In the genomic region with DNA sequence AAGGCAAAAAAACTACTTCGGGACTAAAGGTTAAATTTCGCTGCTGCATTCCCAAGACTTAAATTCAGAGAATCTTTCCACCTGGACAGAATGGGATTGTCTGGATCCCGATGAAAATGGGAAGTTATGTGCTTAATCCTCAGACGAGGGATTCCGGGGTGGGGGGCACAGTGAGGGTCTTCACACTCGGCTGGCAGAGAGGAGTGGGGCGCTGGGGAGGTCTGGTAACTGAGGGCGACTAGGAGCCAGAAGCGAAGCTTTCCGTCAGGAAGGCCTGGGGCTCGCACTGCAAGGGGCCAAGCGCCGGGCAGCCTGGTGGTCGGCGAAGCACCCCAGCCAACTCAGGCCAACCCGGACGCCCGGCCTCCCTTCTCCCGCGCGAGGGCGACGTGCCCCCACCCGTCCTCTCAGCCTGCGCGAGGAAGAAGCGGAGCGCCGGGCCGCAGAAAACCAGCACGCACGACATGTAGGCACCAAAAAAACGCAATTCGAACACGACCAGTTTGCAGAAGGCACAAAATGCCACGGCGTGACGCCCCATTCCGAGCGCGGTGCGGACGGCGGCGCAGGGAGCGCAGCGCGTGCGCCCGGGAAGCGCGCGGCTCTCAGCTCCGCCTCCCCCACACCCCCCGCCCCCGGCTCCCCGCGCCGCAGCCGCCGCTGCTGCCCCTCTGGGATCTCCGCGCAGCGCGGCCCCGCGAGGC, we compare ENCODE assay signal across 8 cellular contexts.
A peak's percentile ranks its signal among the peaks of the same experiment; 100 is the strongest.
DNase-seq lines count a peak whose midpoint lies in the region; ATAC-seq, FAIRE-seq and TF ChIP-seq lines count a peak whose summit lies in the region.

No MANE protein-coding gene starts in this region.

- DNase-seq in Ammon's horn (ENCODE audit: low spot score) (peak; percentile 80), NCI-H1417 treated with DMSO at 0.1 percent for 48 hours (lab: John Stamatoyannopoulos, UW) (peak; percentile 27), GM12878 (ENCODE audit: low read depth, low spot score) (no peak), NCI-H2171 (lab: John Stamatoyannopoulos, UW) (no peak)

- peak; percentile 62 for TF ChIP-seq RAD21 in GM12878 (IDR thresholded peaks at IDR 0.05; ENCODE audit: insufficient read depth, low read depth, low read length)

- no peak for TF ChIP-seq EP300 in GM12878 (IDR thresholded peaks at IDR 0.05; ENCODE audit: borderline replicate concordance in 1 of 2, control insufficient read depth in 1 of 2, low read depth in 2 of 2, low read length in 2 of 2)

- ATAC-seq in GM18498 (IDR thresholded peaks at IDR 0.05; ENCODE audit: unreplicated experiment) = peak; percentile 76
- peak; percentile 41 for ATAC-seq in HG02798 (IDR thresholded peaks at IDR 0.05; ENCODE audit: poor library complexity, unreplicated experiment)
- peak; percentile 84 for ATAC-seq in GM12878

- peak; percentile 9 to 34 (median 30); a peak in 3 of 6 replicates for TF ChIP-seq CTCF in GM12878 (IDR thresholded peaks at IDR 0.05 in 2 of 3, conservative IDR thresholded peaks at IDR 0.05 in 1 of 3; ENCODE audit: control insufficient read depth in 2 of 3, extremely low read depth in 1 of 3, insufficient read depth in 1 of 3, low read depth in 3 of 3, low read length in 3 of 3)

- POLR2A ChIA-PET in GM12878 (lab: Charles Lee) = interaction anchor here (0.9 to 1.5 kb wide), 7 partner anchors 8 to 101 kb away, joined by 3 to 6 read pairs (median 3); no protein-coding TSS in a partner anchor

- SMC1A ChIA-PET in GM12878 (lab: Charles Lee; ENCODE audit: uncharacterized antibody, unreplicated experiment) = interaction anchor here (0.8 to 3.5 kb wide), 17 partner anchors 10 to 170 kb away, joined by 3 to 17 read pairs (median 4); no protein-coding TSS in a partner anchor

- H3K9me3 ChIP-seq in GM12878 (replicated peaks; ENCODE audit: control insufficient read depth, insufficient read depth, low read length) (peaks cover 4% of the 10 kb centered on the region), iPS-18c (ENCODE audit: control insufficient read depth, insufficient read depth, low read length) (no peaks in the 10 kb centered on the region)

- no TSS peak for BruUV-seq in GM12878 (replicated peaks; lab: Mats Ljungman, UMichigan)

- peaks cover 8% of the 10 kb centered on the region for H3K4me1 ChIP-seq in GM12878 (ENCODE audit: control insufficient read depth, insufficient read depth, low read length)

- H3K4me2 ChIP-seq in GM12878 (ENCODE audit: control insufficient read depth, insufficient read depth) = peak overlapping the region; percentile 77

- H4K20me1 ChIP-seq in GM12878 (ENCODE audit: control insufficient read depth, insufficient read depth) = no peaks in the 10 kb centered on the region

- peak overlapping the region; percentile 76 for H3K4me3 ChIP-seq in GM12878
- peak overlapping the region; percentile 75 for H3K4me3 ChIP-seq in iPS-18c (ENCODE audit: insufficient read depth, low read depth, low read length)
- peak overlapping the region; percentile 64 to 94 (median 83) for H3K4me3 ChIP-seq in skin epidermis

- no peak; the same call in 1 of the 2 replicates for TF ChIP-seq POLR2A in GM12878 (IDR thresholded peaks at IDR 0.05; ENCODE audit: low read depth, low read length)

- CTCF ChIA-PET in GM12878 (lab: Yijun Ruan, JAX) = interaction anchor here (0.9 to 1.9 kb wide), 2 partner anchors 9 to 11 kb away, joined by 3 to 5 read pairs; no protein-coding TSS in a partner anchor

- RAD21 ChIA-PET in GM12878 (lab: Charles Lee; ENCODE audit: unreplicated experiment) = interaction anchor here (0.6 to 2.2 kb wide), 14 partner anchors 25 to 1072 kb away, joined by 3 to 20 read pairs (median 4); no protein-coding TSS in a partner anchor

- peaks cover 23% of the 10 kb centered on the region for H3K79me2 ChIP-seq in GM12878 (ENCODE audit: control insufficient read depth, insufficient read depth, low read length)

- peak overlapping the region; percentile 90 for H2AFZ ChIP-seq in GM12878 (ENCODE audit: control insufficient read depth, low read depth, low read length)

- no peaks in the 10 kb centered on the region for H3K27me3 ChIP-seq in GM12878 (replicated peaks in 1 of 2; ENCODE audit: control insufficient read depth in 2 of 2, insufficient read depth in 2 of 2, low read length in 1 of 2)

- in situ Hi-C loops in GM12878 (cut with MboI) = no loop called here

- no peaks in the 10 kb centered on the region for H3K36me3 ChIP-seq in GM12878 (ENCODE audit: control insufficient read depth in 2 of 2, insufficient read depth in 2 of 2, low read length in 1 of 2)

- FAIRE-seq in GM12878 (lab: Jason Lieb, UNC) = no peak

- H3K9ac ChIP-seq in GM12878 (ENCODE audit: control insufficient read depth, insufficient read depth, low read length) = peak overlapping the region; percentile 90

- 1% methylated on average over 41 of the region's 67 CpGs for WGBS in GM12878 (ENCODE audit: insufficient coverage, insufficient replicate concordance, low lambda C conversion rate, missing lambda C conversion rate)

- intact Hi-C loops in GM12878 (cut with micrococcal nuclease; ENCODE audit: unreplicated experiment) = loop anchor here (1.0 to 5.0 kb wide), 3 partner anchors 26 to 170 kb away; no protein-coding TSS in a partner anchor

- H3K27ac ChIP-seq in GM12878 (ENCODE audit: control insufficient read depth, insufficient read depth) = peak overlapping the region; percentile 78
- H3K27ac ChIP-seq in skin epidermis = peak overlapping the region; percentile 79 to 96 (median 91)

TF ChIP-seq in GM12878, 131 proteins besides CTCF, POLR2A, EP300 and RAD21 (continues in another document):
- TF ChIP-seq, protein P1, sequence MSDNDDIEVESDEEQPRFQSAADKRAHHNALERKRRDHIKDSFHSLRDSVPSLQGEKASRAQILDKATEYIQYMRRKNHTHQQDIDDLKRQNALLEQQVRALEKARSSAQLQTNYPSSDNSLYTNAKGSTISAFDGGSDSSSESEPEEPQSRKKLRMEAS (IDR thresholded peaks at IDR 0.05; ENCODE audit: low read depth, low read length) = peak; percentile 35; the same call in 1 of the 2 replicates
- TF ChIP-seq ASH2L (IDR thresholded peaks at IDR 0.05; ENCODE audit: borderline replicate concordance, low read depth) (no peak), ZNF217 (IDR thresholded peaks at IDR 0.05) (no peak), RB1 (IDR thresholded peaks at IDR 0.05; ENCODE audit: borderline replicate concordance) (peak; percentile 14; the same call in 1 of the 2 replicates), NBN (IDR thresholded peaks at IDR 0.05) (peak; percentile 55; the same call in 1 of the 2 replicates), BHLHE40 (IDR thresholded peaks at IDR 0.05; ENCODE audit: borderline replicate concordance in 1 of 2, low read depth in 2 of 2, low read length in 1 of 2) (peak in 1 of 2 experiments; percentile 71; a peak in 2 of 4 replicates), RAD51 (IDR thresholded peaks at IDR 0.05) (no peak), EGR1 (IDR thresholded peaks at IDR 0.05; ENCODE audit: borderline replicate concordance in 1 of 2, low read depth in 2 of 2, low read length in 2 of 2) (0 out of 3 replicates have a peak, but pooled peaks of 1 of the 2 experiments have one; percentile 29), GATAD2B (conservative IDR thresholded peaks at IDR 0.05; ENCODE audit: low read depth) (peak; percentile 52; the same call in 1 of the 2 replicates), IRF4 (IDR thresholded peaks at IDR 0.05; ENCODE audit: low read depth, low read length) (no peak), IRF5 (IDR thresholded peaks at IDR 0.05; ENCODE audit: borderline replicate concordance) (no peak)
- TF ChIP-seq, protein P2, sequence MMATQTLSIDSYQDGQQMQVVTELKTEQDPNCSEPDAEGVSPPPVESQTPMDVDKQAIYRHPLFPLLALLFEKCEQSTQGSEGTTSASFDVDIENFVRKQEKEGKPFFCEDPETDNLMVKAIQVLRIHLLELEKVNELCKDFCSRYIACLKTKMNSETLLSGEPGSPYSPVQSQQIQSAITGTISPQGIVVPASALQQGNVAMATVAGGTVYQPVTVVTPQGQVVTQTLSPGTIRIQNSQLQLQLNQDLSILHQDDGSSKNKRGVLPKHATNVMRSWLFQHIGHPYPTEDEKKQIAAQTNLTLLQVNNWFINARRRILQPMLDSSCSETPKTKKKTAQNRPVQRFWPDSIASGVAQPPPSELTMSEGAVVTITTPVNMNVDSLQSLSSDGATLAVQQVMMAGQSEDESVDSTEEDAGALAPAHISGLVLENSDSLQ (IDR thresholded peaks at IDR 0.05) = no peak

Comparison
In these comparisons a context has a peak if more than half of its experiments do, and no peak if none do; other contexts are left out.
1. DNase-seq: peak in Ammon's horn (single experiment) and NCI-H1417 treated with DMSO at 0.1 percent for 48 hours (single experiment); none in GM12878 (single experiment) and NCI-H2171 (single experiment).
2. Peak in every context shown above with its lines, with median percentiles within 50 percentile points of each other: ATAC-seq and H3K4me3 ChIP-seq.